In the genomic region with DNA sequence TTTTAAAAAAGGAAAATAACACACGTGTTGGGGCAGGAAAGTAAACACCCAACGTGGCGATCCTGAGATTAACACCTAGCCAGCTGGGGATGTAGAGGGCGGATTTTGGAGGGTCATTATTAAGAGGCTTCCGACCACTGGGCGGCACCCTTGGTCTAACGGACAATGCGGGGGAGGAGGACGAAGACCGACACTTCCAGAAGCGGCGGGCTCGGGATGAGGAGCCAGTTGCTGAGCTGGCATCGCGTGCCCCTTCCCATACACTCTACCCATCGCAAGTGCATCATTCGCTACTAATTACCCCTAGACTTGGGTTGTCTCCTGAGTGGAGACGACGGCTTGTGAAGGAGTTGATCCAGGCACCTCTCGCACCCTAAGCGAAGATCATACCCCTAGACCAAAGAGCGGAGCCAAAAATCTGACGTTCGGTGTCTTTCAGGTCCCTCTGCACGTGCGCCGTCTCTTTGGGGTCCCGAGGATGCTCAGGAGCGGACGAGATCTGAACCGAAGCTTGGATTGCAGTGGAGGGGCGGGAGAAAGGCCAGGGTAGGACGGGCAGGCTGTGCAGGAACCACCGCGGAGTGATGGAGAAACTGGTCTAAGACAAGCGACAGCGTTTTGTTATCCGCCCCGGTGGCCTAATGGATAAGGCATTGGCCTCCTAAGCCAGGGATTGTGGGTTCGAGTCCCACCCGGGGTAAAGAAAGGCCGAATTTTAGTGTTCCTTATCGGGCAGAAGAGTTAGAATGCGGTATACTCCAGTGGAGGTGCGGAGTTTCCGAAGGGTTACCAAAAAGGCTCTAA, we compare ENCODE assay signal across 1 cellular context.
A peak's percentile ranks its signal among the peaks of the same experiment; 100 is the strongest.
TF ChIP-seq lines count a peak whose summit lies in the region.

No MANE protein-coding gene starts in this region.

TF ChIP-seq in K562, 482 proteins besides CTCF, POLR2A, EP300 and RAD21 (continued from another document and continues in another):
- TF ChIP-seq DIDO1 (tag; IDR thresholded peaks at IDR 0.05; ENCODE audit: low read depth) (peak; percentile 14; the same call in 1 of the 2 replicates), HNRNPUL1 (IDR thresholded peaks at IDR 0.05; ENCODE audit: low read length) (no peak), ELF1 (tag; IDR thresholded peaks at IDR 0.05) (0 out of 2 replicates have a peak, but pooled peaks have one; percentile 9), THRAP3 (IDR thresholded peaks at IDR 0.05; ENCODE audit: borderline replicate concordance) (no peak), ZNF253 (CRISPR knock-in tag; conservative IDR thresholded peaks at IDR 0.05) (no peak; the same call in 1 of the 2 replicates), ZNF644 (tag; IDR thresholded peaks at IDR 0.05; ENCODE audit: low read depth) (no peak), GABPB2 (CRISPR knock-in tag; conservative IDR thresholded peaks at IDR 0.05) (no peak), SPI1 (IDR thresholded peaks at IDR 0.05; ENCODE audit: borderline replicate concordance, low read depth, low read length) (no peak), PHF8 (IDR thresholded peaks at IDR 0.05; ENCODE audit: borderline replicate concordance, low read length) (peak; percentile 47; the same call in 1 of the 2 replicates), ETS2 (tag; IDR thresholded peaks at IDR 0.05; ENCODE audit: borderline replicate concordance, poor library complexity, severe bottlenecking) (no peak), NCOA6 (IDR thresholded peaks at IDR 0.05) (no peak), ZBTB1 (CRISPR knock-in tag; IDR thresholded peaks at IDR 0.05; ENCODE audit: borderline replicate concordance, low read depth) (peak; percentile 14; the same call in 1 of the 2 replicates), ZKSCAN8 (CRISPR knock-in tag; IDR thresholded peaks at IDR 0.05) (peak; percentile 42; the same call in 1 of the 2 replicates), ZNF263 (CRISPR knock-in tag; IDR thresholded peaks at IDR 0.05; ENCODE audit: borderline replicate concordance) (peak; percentile 75; the same call in 1 of the 2 replicates), MTA2 (IDR thresholded peaks at IDR 0.05; ENCODE audit: low read depth) (0 out of 2 replicates have a peak, but pooled peaks have one; percentile 30), NFIC (IDR thresholded peaks at IDR 0.05) (peak; percentile 82), NCOA1 (IDR thresholded peaks at IDR 0.05; ENCODE audit: low read depth) (peak; percentile 19; the same call in 1 of the 2 replicates), STAT5A (IDR thresholded peaks at IDR 0.05; ENCODE audit: borderline replicate concordance, low read length) (0 out of 2 replicates have a peak, but pooled peaks have one; percentile 51), ARNT (IDR thresholded peaks at IDR 0.05) (peak in 1 of 2 experiments; percentile 92; a peak in 2 of 4 replicates), ARID1B (IDR thresholded peaks at IDR 0.05) (0 out of 2 replicates have a peak, but pooled peaks have one; percentile 45), HDAC3 (IDR thresholded peaks at IDR 0.05; ENCODE audit: borderline replicate concordance, partially characterized antibody) (peak; percentile 3), KAT7 (CRISPR knock-in tag; IDR thresholded peaks at IDR 0.05; ENCODE audit: borderline replicate concordance) (0 out of 2 replicates have a peak, but pooled peaks have one; percentile 60), RBM14 (IDR thresholded peaks at IDR 0.05; ENCODE audit: borderline replicate concordance, insufficient read depth, low read depth, low read length) (no peak), ZZZ3 (IDR thresholded peaks at IDR 0.05) (no peak), BRF1 (IDR thresholded peaks at IDR 0.05; ENCODE audit: borderline replicate concordance, extremely low read depth, insufficient read length) (peak; percentile 56), MCM7 (IDR thresholded peaks at IDR 0.05) (no peak)
- TF ChIP-seq, protein P1, sequence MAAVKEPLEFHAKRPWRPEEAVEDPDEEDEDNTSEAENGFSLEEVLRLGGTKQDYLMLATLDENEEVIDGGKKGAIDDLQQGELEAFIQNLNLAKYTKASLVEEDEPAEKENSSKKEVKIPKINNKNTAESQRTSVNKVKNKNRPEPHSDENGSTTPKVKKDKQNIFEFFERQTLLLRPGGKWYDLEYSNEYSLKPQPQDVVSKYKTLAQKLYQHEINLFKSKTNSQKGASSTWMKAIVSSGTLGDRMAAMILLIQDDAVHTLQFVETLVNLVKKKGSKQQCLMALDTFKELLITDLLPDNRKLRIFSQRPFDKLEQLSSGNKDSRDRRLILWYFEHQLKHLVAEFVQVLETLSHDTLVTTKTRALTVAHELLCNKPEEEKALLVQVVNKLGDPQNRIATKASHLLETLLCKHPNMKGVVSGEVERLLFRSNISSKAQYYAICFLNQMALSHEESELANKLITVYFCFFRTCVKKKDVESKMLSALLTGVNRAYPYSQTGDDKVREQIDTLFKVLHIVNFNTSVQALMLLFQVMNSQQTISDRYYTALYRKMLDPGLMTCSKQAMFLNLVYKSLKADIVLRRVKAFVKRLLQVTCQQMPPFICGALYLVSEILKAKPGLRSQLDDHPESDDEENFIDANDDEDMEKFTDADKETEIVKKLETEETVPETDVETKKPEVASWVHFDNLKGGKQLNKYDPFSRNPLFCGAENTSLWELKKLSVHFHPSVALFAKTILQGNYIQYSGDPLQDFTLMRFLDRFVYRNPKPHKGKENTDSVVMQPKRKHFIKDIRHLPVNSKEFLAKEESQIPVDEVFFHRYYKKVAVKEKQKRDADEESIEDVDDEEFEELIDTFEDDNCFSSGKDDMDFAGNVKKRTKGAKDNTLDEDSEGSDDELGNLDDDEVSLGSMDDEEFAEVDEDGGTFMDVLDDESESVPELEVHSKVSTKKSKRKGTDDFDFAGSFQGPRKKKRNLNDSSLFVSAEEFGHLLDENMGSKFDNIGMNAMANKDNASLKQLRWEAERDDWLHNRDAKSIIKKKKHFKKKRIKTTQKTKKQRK (IDR thresholded peaks at IDR 0.05; ENCODE audit: borderline replicate concordance, low read depth, low read length), result no peak
- TF ChIP-seq, protein P2, sequence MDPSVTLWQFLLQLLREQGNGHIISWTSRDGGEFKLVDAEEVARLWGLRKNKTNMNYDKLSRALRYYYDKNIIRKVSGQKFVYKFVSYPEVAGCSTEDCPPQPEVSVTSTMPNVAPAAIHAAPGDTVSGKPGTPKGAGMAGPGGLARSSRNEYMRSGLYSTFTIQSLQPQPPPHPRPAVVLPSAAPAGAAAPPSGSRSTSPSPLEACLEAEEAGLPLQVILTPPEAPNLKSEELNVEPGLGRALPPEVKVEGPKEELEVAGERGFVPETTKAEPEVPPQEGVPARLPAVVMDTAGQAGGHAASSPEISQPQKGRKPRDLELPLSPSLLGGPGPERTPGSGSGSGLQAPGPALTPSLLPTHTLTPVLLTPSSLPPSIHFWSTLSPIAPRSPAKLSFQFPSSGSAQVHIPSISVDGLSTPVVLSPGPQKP (CRISPR knock-in tag; IDR thresholded peaks at IDR 0.05), result no peak
- TF ChIP-seq, protein P3, sequence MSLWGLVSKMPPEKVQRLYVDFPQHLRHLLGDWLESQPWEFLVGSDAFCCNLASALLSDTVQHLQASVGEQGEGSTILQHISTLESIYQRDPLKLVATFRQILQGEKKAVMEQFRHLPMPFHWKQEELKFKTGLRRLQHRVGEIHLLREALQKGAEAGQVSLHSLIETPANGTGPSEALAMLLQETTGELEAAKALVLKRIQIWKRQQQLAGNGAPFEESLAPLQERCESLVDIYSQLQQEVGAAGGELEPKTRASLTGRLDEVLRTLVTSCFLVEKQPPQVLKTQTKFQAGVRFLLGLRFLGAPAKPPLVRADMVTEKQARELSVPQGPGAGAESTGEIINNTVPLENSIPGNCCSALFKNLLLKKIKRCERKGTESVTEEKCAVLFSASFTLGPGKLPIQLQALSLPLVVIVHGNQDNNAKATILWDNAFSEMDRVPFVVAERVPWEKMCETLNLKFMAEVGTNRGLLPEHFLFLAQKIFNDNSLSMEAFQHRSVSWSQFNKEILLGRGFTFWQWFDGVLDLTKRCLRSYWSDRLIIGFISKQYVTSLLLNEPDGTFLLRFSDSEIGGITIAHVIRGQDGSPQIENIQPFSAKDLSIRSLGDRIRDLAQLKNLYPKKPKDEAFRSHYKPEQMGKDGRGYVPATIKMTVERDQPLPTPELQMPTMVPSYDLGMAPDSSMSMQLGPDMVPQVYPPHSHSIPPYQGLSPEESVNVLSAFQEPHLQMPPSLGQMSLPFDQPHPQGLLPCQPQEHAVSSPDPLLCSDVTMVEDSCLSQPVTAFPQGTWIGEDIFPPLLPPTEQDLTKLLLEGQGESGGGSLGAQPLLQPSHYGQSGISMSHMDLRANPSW (CRISPR knock-in tag; IDR thresholded peaks at IDR 0.05), result no peak
- TF ChIP-seq, protein P4, sequence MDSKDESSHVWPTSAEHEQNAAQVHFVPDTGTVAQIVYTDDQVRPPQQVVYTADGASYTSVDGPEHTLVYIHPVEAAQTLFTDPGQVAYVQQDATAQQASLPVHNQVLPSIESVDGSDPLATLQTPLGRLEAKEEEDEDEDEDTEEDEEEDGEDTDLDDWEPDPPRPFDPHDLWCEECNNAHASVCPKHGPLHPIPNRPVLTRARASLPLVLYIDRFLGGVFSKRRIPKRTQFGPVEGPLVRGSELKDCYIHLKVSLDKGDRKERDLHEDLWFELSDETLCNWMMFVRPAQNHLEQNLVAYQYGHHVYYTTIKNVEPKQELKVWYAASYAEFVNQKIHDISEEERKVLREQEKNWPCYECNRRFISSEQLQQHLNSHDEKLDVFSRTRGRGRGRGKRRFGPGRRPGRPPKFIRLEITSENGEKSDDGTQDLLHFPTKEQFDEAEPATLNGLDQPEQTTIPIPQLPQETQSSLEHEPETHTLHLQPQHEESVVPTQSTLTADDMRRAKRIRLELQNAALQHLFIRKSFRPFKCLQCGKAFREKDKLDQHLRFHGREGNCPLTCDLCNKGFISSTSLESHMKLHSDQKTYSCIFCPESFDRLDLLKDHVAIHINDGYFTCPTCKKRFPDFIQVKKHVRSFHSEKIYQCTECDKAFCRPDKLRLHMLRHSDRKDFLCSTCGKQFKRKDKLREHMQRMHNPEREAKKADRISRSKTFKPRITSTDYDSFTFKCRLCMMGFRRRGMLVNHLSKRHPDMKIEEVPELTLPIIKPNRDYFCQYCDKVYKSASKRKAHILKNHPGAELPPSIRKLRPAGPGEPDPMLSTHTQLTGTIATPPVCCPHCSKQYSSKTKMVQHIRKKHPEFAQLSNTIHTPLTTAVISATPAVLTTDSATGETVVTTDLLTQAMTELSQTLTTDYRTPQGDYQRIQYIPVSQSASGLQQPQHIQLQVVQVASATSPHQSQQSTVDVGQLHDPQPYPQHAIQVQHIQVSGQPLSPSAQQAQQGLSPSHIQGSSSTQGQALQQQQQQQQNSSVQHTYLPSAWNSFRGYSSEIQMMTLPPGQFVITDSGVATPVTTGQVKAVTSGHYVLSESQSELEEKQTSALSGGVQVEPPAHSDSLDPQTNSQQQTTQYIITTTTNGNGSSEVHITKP (IDR thresholded peaks at IDR 0.05; ENCODE audit: partially characterized antibody), result peak; percentile 9
- TF ChIP-seq, protein P5, sequence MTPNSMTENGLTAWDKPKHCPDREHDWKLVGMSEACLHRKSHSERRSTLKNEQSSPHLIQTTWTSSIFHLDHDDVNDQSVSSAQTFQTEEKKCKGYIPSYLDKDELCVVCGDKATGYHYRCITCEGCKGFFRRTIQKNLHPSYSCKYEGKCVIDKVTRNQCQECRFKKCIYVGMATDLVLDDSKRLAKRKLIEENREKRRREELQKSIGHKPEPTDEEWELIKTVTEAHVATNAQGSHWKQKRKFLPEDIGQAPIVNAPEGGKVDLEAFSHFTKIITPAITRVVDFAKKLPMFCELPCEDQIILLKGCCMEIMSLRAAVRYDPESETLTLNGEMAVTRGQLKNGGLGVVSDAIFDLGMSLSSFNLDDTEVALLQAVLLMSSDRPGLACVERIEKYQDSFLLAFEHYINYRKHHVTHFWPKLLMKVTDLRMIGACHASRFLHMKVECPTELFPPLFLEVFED (CRISPR knock-in tag; conservative IDR thresholded peaks at IDR 0.05), result 0 out of 2 replicates have a peak, but pooled peaks have one; percentile 70
- TF ChIP-seq, protein P6, sequence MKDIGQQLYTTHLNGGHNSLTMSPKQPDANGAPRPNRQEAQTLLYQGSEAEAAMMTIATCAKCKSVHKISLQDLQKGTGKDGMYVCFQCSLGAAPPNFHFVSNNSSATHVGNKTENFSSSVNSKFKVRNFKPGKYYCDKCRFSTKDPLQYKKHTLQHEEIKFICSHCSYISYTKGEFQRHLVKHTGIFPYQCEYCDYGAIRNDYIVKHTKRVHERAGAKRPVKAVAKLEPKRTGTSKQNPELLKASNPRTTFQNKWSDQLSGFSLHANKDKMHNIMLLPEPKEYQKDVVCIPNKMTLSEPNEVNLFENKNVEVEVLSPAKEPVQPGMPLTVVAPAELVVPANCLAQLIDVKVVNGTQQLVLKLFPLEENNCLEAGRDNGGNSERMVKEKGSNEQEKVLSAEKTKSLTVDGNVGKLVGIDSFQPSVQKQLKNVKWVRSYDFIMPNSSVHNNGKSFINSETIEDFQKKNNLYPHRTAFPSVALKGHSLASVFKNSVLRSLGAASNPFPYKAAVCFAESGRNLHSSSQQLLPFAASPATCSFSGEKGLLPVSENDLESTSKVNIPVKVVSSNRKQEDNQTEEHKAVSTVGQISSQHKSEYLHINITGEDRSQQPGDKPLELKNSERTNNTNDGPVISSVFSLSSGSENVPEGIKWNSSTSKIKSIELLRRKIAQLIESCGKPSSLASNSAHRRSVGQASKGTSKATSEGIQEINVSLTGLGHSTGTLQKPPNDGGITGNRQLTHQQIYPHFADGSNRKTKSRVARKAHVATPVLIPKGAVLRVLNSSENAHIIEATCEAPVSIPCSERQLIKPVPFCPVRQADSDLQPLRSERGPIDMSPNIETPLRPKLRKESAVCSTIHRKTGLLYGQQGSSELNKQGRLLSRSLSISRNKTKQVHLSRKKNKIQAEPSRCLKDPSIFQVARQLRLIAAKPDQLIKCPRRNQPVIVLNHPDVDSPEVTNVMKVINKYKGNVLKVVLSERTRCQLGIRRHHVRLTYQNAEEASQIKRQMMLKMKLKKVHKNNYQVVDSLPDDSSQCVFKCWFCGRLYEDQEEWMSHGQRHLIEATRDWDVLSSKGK (CRISPR knock-in tag; IDR thresholded peaks at IDR 0.05), result no peak
- TF ChIP-seq, protein P7, sequence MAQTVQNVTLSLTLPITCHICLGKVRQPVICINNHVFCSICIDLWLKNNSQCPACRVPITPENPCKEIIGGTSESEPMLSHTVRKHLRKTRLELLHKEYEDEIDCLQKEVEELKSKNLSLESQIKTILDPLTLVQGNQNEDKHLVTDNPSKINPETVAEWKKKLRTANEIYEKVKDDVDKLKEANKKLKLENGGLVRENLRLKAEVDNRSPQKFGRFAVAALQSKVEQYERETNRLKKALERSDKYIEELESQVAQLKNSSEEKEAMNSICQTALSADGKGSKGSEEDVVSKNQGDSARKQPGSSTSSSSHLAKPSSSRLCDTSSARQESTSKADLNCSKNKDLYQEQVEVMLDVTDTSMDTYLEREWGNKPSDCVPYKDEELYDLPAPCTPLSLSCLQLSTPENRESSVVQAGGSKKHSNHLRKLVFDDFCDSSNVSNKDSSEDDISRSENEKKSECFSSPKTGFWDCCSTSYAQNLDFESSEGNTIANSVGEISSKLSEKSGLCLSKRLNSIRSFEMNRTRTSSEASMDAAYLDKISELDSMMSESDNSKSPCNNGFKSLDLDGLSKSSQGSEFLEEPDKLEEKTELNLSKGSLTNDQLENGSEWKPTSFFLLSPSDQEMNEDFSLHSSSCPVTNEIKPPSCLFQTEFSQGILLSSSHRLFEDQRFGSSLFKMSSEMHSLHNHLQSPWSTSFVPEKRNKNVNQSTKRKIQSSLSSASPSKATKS (CRISPR knock-in tag; IDR thresholded peaks at IDR 0.05), result no peak
- TF ChIP-seq, protein P8, sequence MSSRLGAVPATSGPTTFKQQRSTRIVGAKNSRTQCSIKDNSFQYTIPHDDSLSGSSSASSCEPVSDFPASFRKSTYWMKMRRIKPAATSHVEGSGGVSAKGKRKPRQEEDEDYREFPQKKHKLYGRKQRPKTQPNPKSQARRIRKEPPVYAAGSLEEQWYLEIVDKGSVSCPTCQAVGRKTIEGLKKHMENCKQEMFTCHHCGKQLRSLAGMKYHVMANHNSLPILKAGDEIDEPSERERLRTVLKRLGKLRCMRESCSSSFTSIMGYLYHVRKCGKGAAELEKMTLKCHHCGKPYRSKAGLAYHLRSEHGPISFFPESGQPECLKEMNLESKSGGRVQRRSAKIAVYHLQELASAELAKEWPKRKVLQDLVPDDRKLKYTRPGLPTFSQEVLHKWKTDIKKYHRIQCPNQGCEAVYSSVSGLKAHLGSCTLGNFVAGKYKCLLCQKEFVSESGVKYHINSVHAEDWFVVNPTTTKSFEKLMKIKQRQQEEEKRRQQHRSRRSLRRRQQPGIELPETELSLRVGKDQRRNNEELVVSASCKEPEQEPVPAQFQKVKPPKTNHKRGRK (tag; IDR thresholded peaks at IDR 0.05), result no peak
